In genomic region chr10:70494536-70494935, GRCh38 we compare ENCODE assay signal across 12 cellular contexts. TPM values are rescaled to one million over a fixed set of nuclear protein-coding genes. Genes with fewer than 3 reads are reported as not detected.
DNase-seq lines count a peak whose midpoint lies in the region; ATAC-seq and TF ChIP-seq lines count a peak whose summit lies in the region.
"Had no signal": no experiment of that assay in that cellular context is flagged by ENCODE, and none has a peak within 500 bp of the region (broad histone marks: within the 10 kb centered on the region; RNA-seq: fewer than 3 reads in every experiment).

No MANE protein-coding gene starts in this region.

- peaks cover 7% of the 10 kb centered on the region for H3K4me1 Mint-ChIP-seq in T-helper 17 cell

- TF ChIP-seq CTCF in GM10248 (IDR thresholded peaks at IDR 0.05; ENCODE audit: control extremely low read depth, extremely low read depth, low read depth, missing control alignments), result no peak

- peak overlapping the region; percentile 73 for H3K4me3 Mint-ChIP-seq in T-helper 17 cell

- H3K27me3 ChIP-seq in effector memory CD4-positive, alpha-beta T cell (replicated peaks; ENCODE audit: control insufficient read depth, insufficient read depth, low read length, poor library complexity, severe bottlenecking), result no peaks in the 10 kb centered on the region
- H3K27me3 ChIP-seq: gastrocnemius medialis, ovary, tibial artery had no signal

- no peak overlapping the region for H3K4me3 ChIP-seq in effector memory CD4-positive, alpha-beta T cell (ENCODE audit: insufficient read depth, low read depth, low read length, poor library complexity, severe bottlenecking)
- H3K4me3 ChIP-seq: gastrocnemius medialis, ovary, tibial artery had no signal

- H3K4me1 ChIP-seq in effector memory CD4-positive, alpha-beta T cell (ENCODE audit: control insufficient read depth, insufficient read depth, low read length, poor library complexity, severe bottlenecking), result no peaks in the 10 kb centered on the region

- peaks cover 31% of the 10 kb centered on the region for H3K27me3 Mint-ChIP-seq in T-helper 17 cell

- POLR2A ChIA-PET in GM10248 (lab: Yijun Ruan, JAX), result interaction anchor here (0.7 kb wide), 1 partner anchor 839 kb away, joined by 3 read pairs; no protein-coding TSS in a partner anchor

- H3K9me3 ChIP-seq in T-helper 17 cell (ENCODE audit: control insufficient read depth, low read length, poor library complexity, severe bottlenecking), result no peaks in the 10 kb centered on the region
- no peaks in the 10 kb centered on the region for H3K9me3 ChIP-seq in effector memory CD4-positive, alpha-beta T cell (ENCODE audit: control insufficient read depth, low read length)
- H3K9me3 ChIP-seq: gastrocnemius medialis, ovary, tibial artery had no signal

- no peak overlapping the region for H3K27ac Mint-ChIP-seq in T-helper 17 cell

- CTCF ChIA-PET in GM10248 (lab: Yijun Ruan, JAX), result interaction anchor here (1.4 to 4.2 kb wide), 4 partner anchors 33 to 322 kb away, joined by 3 to 12 read pairs (median 4); partner anchors contain the start of gene SGPL1

- no peaks in the 10 kb centered on the region for H3K36me3 ChIP-seq in effector memory CD4-positive, alpha-beta T cell (ENCODE audit: control insufficient read depth, insufficient read depth, low read length)
- H3K36me3 ChIP-seq: gastrocnemius medialis, ovary, tibial artery had no signal

- peaks cover 6% of the 10 kb centered on the region for H3K36me3 Mint-ChIP-seq in T-helper 17 cell (ENCODE audit: low read depth)

- DNase-seq in stimulated activated CD4-positive, alpha-beta T cell treated with anti-CD3 and anti-CD28 coated beads, Interleukin-4, amount 100 ng/mL, for 24 hours, result peak; percentile 19
- DNase-seq in stimulated activated CD4-positive, alpha-beta T cell treated with anti-CD3 and anti-CD28 coated beads, Interleukin-4, amount 100 ng/mL, for 1 hour, result no peak
- no peak for DNase-seq in T-helper 17 cell
- no peak for DNase-seq in left lobe of liver (ENCODE audit: low spot score)
- no peak for DNase-seq in effector memory CD4-positive, alpha-beta T cell
- DNase-seq in GM10248 (ENCODE audit: extremely low spot score), result no peak
- DNase-seq: gastrocnemius medialis, IMR-90, ovary had no signal

- H3K27ac ChIP-seq in effector memory CD4-positive, alpha-beta T cell (ENCODE audit: insufficient read depth, low read length, poor library complexity, severe bottlenecking), result no peak overlapping the region
- H3K27ac ChIP-seq: ovary had no signal

- ATAC-seq in T-helper 17 cell (no peak), left lobe of liver (peak; percentile 20), HG03108 (IDR thresholded peaks at IDR 0.05; ENCODE audit: unreplicated experiment) (no peak), GM18520 (IDR thresholded peaks at IDR 0.05; ENCODE audit: unreplicated experiment) (no peak)
- ATAC-seq: gastrocnemius medialis had no signal

RNA-seq across cellular contexts. Expression of gene PALD1, which starts 16.0 kb away (rescaled TPM):
- total RNA-seq in T-helper 17 cell, result under 1 TPM; 0.07 to 0.13 TPM
- 1.1 TPM for total RNA-seq in left lobe of liver

RNA-seq across cellular contexts. Expression of gene NODAL, which starts 53.1 kb away (rescaled TPM):
- total RNA-seq in T-helper 17 cell (not detected), left lobe of liver (not detected)
- total RNA-seq: gastrocnemius medialis, IMR-90, ovary had no signal
